ENCODE assay signal across 8 cellular contexts in genomic region chr14:24367506-24368214, GRCh38. TPM values are rescaled to one million over a fixed set of nuclear protein-coding genes. Genes with fewer than 3 reads are reported as not detected.
DNase-seq lines count a peak whose midpoint lies in the region; ATAC-seq and TF ChIP-seq lines count a peak whose summit lies in the region.

Gene NFATC4 (plus strand): TSS chr14:24368184. CDS start chr14:24368341, 157 bp downstream.

- H3K4me3 ChIP-seq in ascending aorta: peak within 1 kb of the TSS; percentile 67 to 78
- H3K4me3 ChIP-seq in left ventricle myocardium inferior: peak within 1 kb of the TSS; percentile 70

- H3K4me1 Mint-ChIP-seq in progenitor cell of endocrine pancreas (ENCODE audit: low read depth): peaks cover 13% of the 10 kb centered on the region

- no peaks in the 10 kb centered on the region for H3K27me3 ChIP-seq in ascending aorta
- H3K27me3 ChIP-seq in left ventricle myocardium inferior (ENCODE audit: low read depth): peaks cover 55% of the 10 kb centered on the region

- no peaks in the 10 kb centered on the region for H3K36me3 Mint-ChIP-seq in progenitor cell of endocrine pancreas (ENCODE audit: insufficient read depth)

- H3K9me3 ChIP-seq in ascending aorta (no peaks in the 10 kb centered on the region), left ventricle myocardium inferior (replicated peaks) (no peaks in the 10 kb centered on the region)

- H3K27ac ChIP-seq in ascending aorta (peak within 1 kb of the TSS; percentile 96 to 99), left ventricle myocardium inferior (replicated peaks) (peak within 1 kb of the TSS; percentile 93)

- peak within 1 kb of the TSS; percentile 97 for H3K27ac Mint-ChIP-seq in progenitor cell of endocrine pancreas

- ATAC-seq in HG02588 (IDR thresholded peaks at IDR 0.05; ENCODE audit: unreplicated experiment): peak; percentile 15
- no peak for ATAC-seq in GM21723 (IDR thresholded peaks at IDR 0.05; ENCODE audit: unreplicated experiment)

- peaks cover 6 to 21% of the 10 kb centered on the region in 2 donors for H3K4me1 ChIP-seq in ascending aorta
- H3K4me1 ChIP-seq in left ventricle myocardium inferior: peaks cover 51% of the 10 kb centered on the region

- no peak for TF ChIP-seq CTCF in ascending aorta (IDR thresholded peaks at IDR 0.05)
- TF ChIP-seq CTCF in left ventricle myocardium inferior (IDR thresholded peaks at IDR 0.05; ENCODE audit: borderline replicate concordance): no peak
- TF ChIP-seq CTCF in progenitor cell of endocrine pancreas (IDR thresholded peaks at IDR 0.05; ENCODE audit: unreplicated experiment): no peak

- intact Hi-C loops in ascending aorta (cut with DNase I) (loop anchor here (2.0 to 10.0 kb wide), 7 partner anchors 31 to 1495 kb away; partner anchors contain the start of genes AP1G2, DCAF11, LRP10 and NRL), left ventricle myocardium inferior (cut with micrococcal nuclease) (loop anchor here (5.0 kb wide), 1 partner anchor 65 kb away; no protein-coding TSS in a partner anchor)

- H3K9me3 Mint-ChIP-seq in progenitor cell of endocrine pancreas (ENCODE audit: low read depth): no peaks in the 10 kb centered on the region

- peak within 1 kb of the TSS; percentile 78 for H3K4me3 Mint-ChIP-seq in progenitor cell of endocrine pancreas (ENCODE audit: low read depth)

- peak; percentile 77 for DNase-seq in DMS 273 treated with DMSO at 0.1 percent for 48 hours (lab: John Stamatoyannopoulos, UW)
- DNase-seq in NCI-H345 (lab: John Stamatoyannopoulos, UW): peak; percentile 77
- peak; percentile 34 to 92 for DNase-seq in ascending aorta (ENCODE audit: low spot score in 2 of 2)
- DNase-seq in left ventricle myocardium inferior: peak; percentile 75
- peak; percentile 28 for DNase-seq in progenitor cell of endocrine pancreas (ENCODE audit: low spot score, unreplicated experiment)
- no peak for DNase-seq in NCI-H446 (lab: John Stamatoyannopoulos, UW)

- peaks cover 0 to 8% of the 10 kb centered on the region in 2 donors for H3K36me3 ChIP-seq in ascending aorta
- H3K36me3 ChIP-seq in left ventricle myocardium inferior: no peaks in the 10 kb centered on the region

- H3K27me3 Mint-ChIP-seq in progenitor cell of endocrine pancreas: peaks cover 5% of the 10 kb centered on the region

RNA-seq across cellular contexts. Expression of gene NFATC4, which starts in this region (rescaled TPM):
- total RNA-seq in ascending aorta (58.9 TPM), left ventricle myocardium inferior (20.6 TPM), progenitor cell of endocrine pancreas (56.6 and 57.6 TPM in 2 replicates)

Comparison
In these comparisons a context has a peak if more than half of its experiments do, and no peak if none do; other contexts are left out.
1. DNase-seq: peak in DMS 273 treated with DMSO at 0.1 percent for 48 hours (single experiment), NCI-H345 (single experiment), ascending aorta (2 of 2), left ventricle myocardium inferior (single experiment) and progenitor cell of endocrine pancreas (single experiment); none in NCI-H446 (0 of 2).